ENCODE assay signal across 13 cellular contexts in genomic region chr17:48843172-48843900, GRCh38. TPM values are rescaled to one million over a fixed set of nuclear protein-coding genes. Genes with fewer than 3 reads are reported as not detected.
DNase-seq lines count a peak whose midpoint lies in the region; ATAC-seq and TF ChIP-seq lines count a peak whose summit lies in the region.
"Had no signal": no experiment of that assay in that cellular context is flagged by ENCODE, and none has a peak within 500 bp of the region (broad histone marks: within the 10 kb centered on the region; RNA-seq: fewer than 3 reads in every experiment).

No MANE protein-coding gene starts in this region.

- H3K9me3 ChIP-seq in A673 (ENCODE audit: low read depth, low read length, poor library complexity, severe bottlenecking) (no peaks in the 10 kb centered on the region), PC-3 (ENCODE audit: low read length) (no peaks in the 10 kb centered on the region)

- ATAC-seq in PC-3 = peak; percentile 29; the same call in 1 of the 2 replicates
- ATAC-seq in naive thymus-derived CD8-positive, alpha-beta T cell = no peak
- ATAC-seq in HG03442 (IDR thresholded peaks at IDR 0.05; ENCODE audit: unreplicated experiment) = no peak
- no peak for ATAC-seq in GM18519 (IDR thresholded peaks at IDR 0.05; ENCODE audit: low FRiP score, unreplicated experiment)

- H3K36me3 Mint-ChIP-seq in naive thymus-derived CD8-positive, alpha-beta T cell = peaks cover 10 to 56% (median 13%) of the 10 kb centered on the region in 3 donors

- H3K9me3 Mint-ChIP-seq in naive thymus-derived CD8-positive, alpha-beta T cell = no peaks in the 10 kb centered on the region
- H3K9me3 Mint-ChIP-seq: activated naive CD8-positive, alpha-beta T cell treated with anti-CD3 and anti-CD28 coated beads, Interleukin-2, amount 10 ng/mL, durations not matched to agents 7 days and 5 days had no signal

- intact Hi-C loops in A673 (cut with micrococcal nuclease; ENCODE audit: unreplicated experiment) = no loop called here
- intact Hi-C loops in PC-3 (cut with micrococcal nuclease) = no loop called here

- peak overlapping the region in 4 of 10 donors; percentile 6 to 47 (median 10) for H3K4me3 Mint-ChIP-seq in naive thymus-derived CD8-positive, alpha-beta T cell
- H3K4me3 Mint-ChIP-seq: activated naive CD8-positive, alpha-beta T cell treated with anti-CD3 and anti-CD28 coated beads, Interleukin-2, amount 10 ng/mL, durations not matched to agents 7 days and 5 days had no signal

- DNase-seq in A673 (ENCODE audit: low spot score) (no peak), PC-3 (no peak), fibroblast of gingiva (ENCODE audit: low read depth) (peak; percentile 75), Ammon's horn (ENCODE audit: low spot score) (no peak), NCI-H526 treated with DMSO at 0.1 percent for 48 hours (lab: John Stamatoyannopoulos, UW) (no peak)
- DNase-seq in naive thymus-derived CD8-positive, alpha-beta T cell = no peak
- DNase-seq: activated naive CD8-positive, alpha-beta T cell treated with anti-CD3 and anti-CD28 coated beads, Interleukin-2, amount 10 ng/mL, durations not matched to agents 7 days and 5 days; C1 segment of cervical spinal cord; NCI-H1436 had no signal

- H3K9ac ChIP-seq in PC-3 (ENCODE audit: low read length) = no peak overlapping the region

- CTCF ChIA-PET in A673 (lab: Charles Lee) (no interaction called here), PC-3 (lab: Charles Lee) (interaction anchor here (0.5 kb wide), 1 partner anchor 35 kb away, joined by 3 read pairs; no protein-coding TSS in a partner anchor)

- H3K4me3 ChIP-seq in A673 (ENCODE audit: low read depth, low read length, poor library complexity, severe bottlenecking) (no peak overlapping the region), PC-3 (ENCODE audit: low read length) (no peak overlapping the region)

- H3K4me1 ChIP-seq in A673 (ENCODE audit: insufficient read depth, low read length, poor library complexity, severe bottlenecking) = peaks cover 20% of the 10 kb centered on the region
- H3K4me1 ChIP-seq in PC-3 (ENCODE audit: insufficient read depth, low read length) = no peaks in the 10 kb centered on the region

- peaks cover 8 to 42% (median 31%) of the 10 kb centered on the region in 4 donors for H3K4me1 Mint-ChIP-seq in naive thymus-derived CD8-positive, alpha-beta T cell

- H3K27ac ChIP-seq in A673 (ENCODE audit: low read depth, low read length, poor library complexity, severe bottlenecking) (no peak overlapping the region), PC-3 (ENCODE audit: low read length) (no peak overlapping the region)

- TF ChIP-seq CTCF in A673 (conservative IDR thresholded peaks at IDR 0.05; ENCODE audit: low read depth, low read length) = no peak
- no peak for TF ChIP-seq CTCF in PC-3 (conservative IDR thresholded peaks at IDR 0.05; ENCODE audit: low read depth, low read length)

- H3K27me3 ChIP-seq in A673 (replicated peaks; ENCODE audit: insufficient read depth, low read depth, low read length, poor library complexity) (no peaks in the 10 kb centered on the region), PC-3 (ENCODE audit: low read length) (no peaks in the 10 kb centered on the region)

- POLR2A ChIA-PET in A673 (lab: Charles Lee; ENCODE audit: low non-redundant PET) = no interaction called here
- POLR2A ChIA-PET in PC-3 (lab: Charles Lee; ENCODE audit: unreplicated experiment) = interaction anchor here (0.6 kb wide), 1 partner anchor 1676 kb away, joined by 3 read pairs; no protein-coding TSS in a partner anchor
- POLR2A ChIA-PET in naive thymus-derived CD8-positive, alpha-beta T cell (lab: Charles Lee) = interaction anchor here (0.6 to 3.2 kb wide), 4 partner anchors 9 to 49 kb away, joined by 3 to 15 read pairs (median 4); partner anchors contain the start of genes ATP5MC1 and CALCOCO2

- H3K36me3 ChIP-seq in A673 (ENCODE audit: insufficient read depth, low read length, poor library complexity, severe bottlenecking) = peaks cover 37% of the 10 kb centered on the region
- peaks cover 23% of the 10 kb centered on the region for H3K36me3 ChIP-seq in PC-3 (ENCODE audit: low read depth, low read length)

- no peak overlapping the region for H3K4me2 ChIP-seq in PC-3 (ENCODE audit: low read length)

- no peak overlapping the region for H2AFZ ChIP-seq in PC-3 (ENCODE audit: low read length)

- no peaks in the 10 kb centered on the region for H4K20me1 ChIP-seq in PC-3 (ENCODE audit: low read length)

- no peaks in the 10 kb centered on the region for H3K27me3 Mint-ChIP-seq in naive thymus-derived CD8-positive, alpha-beta T cell
- H3K27me3 Mint-ChIP-seq: activated naive CD8-positive, alpha-beta T cell treated with anti-CD3 and anti-CD28 coated beads, Interleukin-2, amount 10 ng/mL, durations not matched to agents 7 days and 5 days had no signal

- BruUV-seq in A673 (replicated peaks; lab: Mats Ljungman, UMichigan) (TSS peak; percentile 13), PC-3 (replicated peaks; lab: Mats Ljungman, UMichigan) (TSS peak; percentile 20)

- peaks cover 16% of the 10 kb centered on the region; the same call in 1 of the 2 replicates for H3K79me2 ChIP-seq in PC-3 (ENCODE audit: low read length)

- peak overlapping the region in 7 of 10 donors; percentile 5 to 85 (median 57) for H3K27ac Mint-ChIP-seq in naive thymus-derived CD8-positive, alpha-beta T cell
- H3K27ac Mint-ChIP-seq: activated naive CD8-positive, alpha-beta T cell treated with anti-CD3 and anti-CD28 coated beads, Interleukin-2, amount 10 ng/mL, durations not matched to agents 7 days and 5 days had no signal

- no peaks in the 10 kb centered on the region for H3F3A ChIP-seq in PC-3 (ENCODE audit: low read length, unreplicated experiment)

- no peaks in the 10 kb centered on the region for H3K9me2 ChIP-seq in PC-3 (replicated peaks; ENCODE audit: low read length)

RNA-seq across cellular contexts. Expression of gene CALCOCO2, which starts 12.5 kb away (rescaled TPM):
- total RNA-seq in A673 (2021) (88.4 and 118 TPM in 2 replicates), PC-3 (2014; rRNA removed) (47.2 and 49.4 TPM in 2 replicates)
- total RNA-seq in naive thymus-derived CD8-positive, alpha-beta T cell = 100 to 1,000 TPM; 133 to 135 TPM
- 100 to 1,000 TPM; 123 to 157 (median 127) TPM for polyA plus RNA-seq in naive thymus-derived CD8-positive, alpha-beta T cell

RNA-seq across cellular contexts. Expression of gene TTLL6, which starts 26.3 kb away (rescaled TPM):
- total RNA-seq in A673 (2021) (2.1 and 2.3 TPM in 2 replicates), PC-3 (2014; rRNA removed) (0.29 and 0.40 TPM in 2 replicates)
- not detected for total RNA-seq in naive thymus-derived CD8-positive, alpha-beta T cell
- polyA plus RNA-seq in naive thymus-derived CD8-positive, alpha-beta T cell = not detected
- total RNA-seq: activated naive CD8-positive, alpha-beta T cell treated with anti-CD3 and anti-CD28 coated beads, Interleukin-2, amount 10 ng/mL, durations not matched to agents 7 days and 5 days; epithelial cell of proximal tubule; lung microvascular endothelial cell had no signal

RNA-seq across cellular contexts. Expression of gene ATP5MC1, which starts 49.3 kb away (rescaled TPM):
- total RNA-seq in A673 (2021) = 132 and 136 TPM in 2 replicates
- total RNA-seq in PC-3 (2014; rRNA removed) = 192 and 265 TPM in 2 replicates
- 10 to 100 TPM; 36.8 to 43.1 TPM for total RNA-seq in naive thymus-derived CD8-positive, alpha-beta T cell
- 100 to 1,000 TPM; 162 to 215 (median 192) TPM for polyA plus RNA-seq in naive thymus-derived CD8-positive, alpha-beta T cell
